1 cellular context compared by ENCODE assay signal in genomic region chr11:76083563-76084451, GRCh38.
TF ChIP-seq lines count a peak whose summit lies in the region.

No MANE protein-coding gene starts in this region.

TF ChIP-seq in IMR-90, 13 proteins besides CTCF, POLR2A, EP300 and RAD21:
- no peak for TF ChIP-seq ELK1 (IDR thresholded peaks at IDR 0.05; ENCODE audit: borderline replicate concordance, low read depth, low read length)
- TF ChIP-seq MAZ (IDR thresholded peaks at IDR 0.05; ENCODE audit: borderline replicate concordance, low read depth, low read length) = no peak
- no peak for TF ChIP-seq RFX5 (IDR thresholded peaks at IDR 0.05; ENCODE audit: low read depth, low read length)
- no peak for TF ChIP-seq USF2 (IDR thresholded peaks at IDR 0.05; ENCODE audit: low read depth, low read length)
- no peak for TF ChIP-seq BHLHE40 (IDR thresholded peaks at IDR 0.05; ENCODE audit: low read depth, low read length)
- TF ChIP-seq CEBPB (IDR thresholded peaks at IDR 0.05; ENCODE audit: low read depth, low read length) = no peak
- no peak for TF ChIP-seq CHD1 (IDR thresholded peaks at IDR 0.05; ENCODE audit: low read depth, low read length)
- TF ChIP-seq MAFK (IDR thresholded peaks at IDR 0.05; ENCODE audit: low read depth, low read length) = no peak
- TF ChIP-seq SMC3 (IDR thresholded peaks at IDR 0.05; ENCODE audit: low read depth, low read length) = no peak
- no peak for TF ChIP-seq RCOR1 (IDR thresholded peaks at IDR 0.05; ENCODE audit: insufficient replicate concordance, low read length)
- no peak for TF ChIP-seq NFE2L2 (IDR thresholded peaks at IDR 0.05; ENCODE audit: low read depth, low read length)
